In genomic region chr19:49506575-49507105, GRCh38 we compare ENCODE assay signal across 8 cellular contexts. TPM values are rescaled to one million over a fixed set of nuclear protein-coding genes. Genes with fewer than 3 reads are reported as not detected.
DNase-seq lines count a peak whose midpoint lies in the region; ATAC-seq, FAIRE-seq and TF ChIP-seq lines count a peak whose summit lies in the region.

No MANE protein-coding gene starts in this region.

- H3K4me1 ChIP-seq in endothelial cell of umbilical vein (ENCODE audit: control insufficient read depth, extremely low read depth, insufficient read depth, low read length) (peaks cover 2% of the 10 kb centered on the region), neural progenitor cell (peaks cover 6% of the 10 kb centered on the region)

- H3K4me3 ChIP-seq in endothelial cell of umbilical vein (replicated peaks in 1 of 3; ENCODE audit: insufficient read depth in 1 of 3, low read depth in 1 of 3, low read length in 3 of 3) (no peak overlapping the region), neural progenitor cell (no peak overlapping the region)

- FAIRE-seq in endothelial cell of umbilical vein (lab: Jason Lieb, UNC), result peak; percentile 69

- H3K9ac ChIP-seq in endothelial cell of umbilical vein (replicated peaks; ENCODE audit: extremely low read depth, insufficient read depth, low read length) (no peak overlapping the region), neural progenitor cell (no peak overlapping the region)

- no peak overlapping the region for H3K27ac ChIP-seq in endothelial cell of umbilical vein (ENCODE audit: insufficient read depth, low read depth, low read length)
- no peak overlapping the region for H3K27ac ChIP-seq in neural progenitor cell

- H3K27ac Mint-ChIP-seq in activated CD4-positive, alpha-beta memory T cell treated with anti-CD3 and anti-CD28 coated beads, Interleukin-2, amount 10 ng/mL, durations not matched to agents 7 days and 5 days, result no peak overlapping the region
- peak overlapping the region; percentile 35 for H3K27ac Mint-ChIP-seq in neural progenitor cell

- POLR2A ChIA-PET in activated CD4-positive, alpha-beta memory T cell treated with anti-CD3 and anti-CD28 coated beads, Interleukin-2, amount 10 ng/mL, durations not matched to agents 7 days and 5 days (lab: Charles Lee), result interaction anchor here (0.9 to 1.6 kb wide), 7 partner anchors 14 to 73 kb away, joined by 3 to 18 read pairs (median 4); partner anchors contain the start of gene NOSIP
- POLR2A ChIA-PET in endothelial cell of umbilical vein (lab: Charles Lee), result interaction anchor here (0.7 to 1.0 kb wide), 2 partner anchors 12 to 40 kb away, joined by 3 to 8 read pairs; no protein-coding TSS in a partner anchor

- no peak overlapping the region for H2AFZ ChIP-seq in endothelial cell of umbilical vein (ENCODE audit: low read depth, low read length)
- H2AFZ ChIP-seq in neural progenitor cell (replicated peaks), result no peak overlapping the region

- no peak for TF ChIP-seq POLR2A in endothelial cell of umbilical vein (IDR thresholded peaks at IDR 0.05; ENCODE audit: low read depth, low read length)

- no peaks in the 10 kb centered on the region for H3K9me3 ChIP-seq in endothelial cell of umbilical vein (replicated peaks; ENCODE audit: control insufficient read depth, insufficient read depth, low read length)
- no peaks in the 10 kb centered on the region for H3K9me3 ChIP-seq in neural progenitor cell (ENCODE audit: low read depth)

- peaks cover 17% of the 10 kb centered on the region for H3F3A ChIP-seq in neural progenitor cell (ENCODE audit: low read depth)

- no peaks in the 10 kb centered on the region for H3K27me3 Mint-ChIP-seq in activated CD4-positive, alpha-beta memory T cell treated with anti-CD3 and anti-CD28 coated beads, Interleukin-2, amount 10 ng/mL, durations not matched to agents 7 days and 5 days
- H3K27me3 Mint-ChIP-seq in neural progenitor cell (ENCODE audit: insufficient read depth, low read depth), result peaks cover 13% of the 10 kb centered on the region

- no peaks in the 10 kb centered on the region for H3K9me3 Mint-ChIP-seq in activated CD4-positive, alpha-beta memory T cell treated with anti-CD3 and anti-CD28 coated beads, Interleukin-2, amount 10 ng/mL, durations not matched to agents 7 days and 5 days
- no peaks in the 10 kb centered on the region for H3K9me3 Mint-ChIP-seq in neural progenitor cell

- no TSS peak for BruUV-seq in endothelial cell of umbilical vein (replicated peaks; lab: Mats Ljungman, UMichigan)

- CTCF ChIA-PET in activated CD4-positive, alpha-beta memory T cell treated with anti-CD3 and anti-CD28 coated beads, Interleukin-2, amount 10 ng/mL, durations not matched to agents 7 days and 5 days (lab: Charles Lee), result interaction anchor here (0.6 to 10.8 kb wide), 17 partner anchors 13 to 171 kb away, joined by 3 to 255 read pairs (median 4); partner anchors contain the start of genes PRMT1, RCN3 and RRAS
- CTCF ChIA-PET in endothelial cell of umbilical vein (lab: Charles Lee), result interaction anchor here (0.9 to 7.9 kb wide), 15 partner anchors 10 to 165 kb away, joined by 3 to 175 read pairs (median 5); partner anchors contain the start of genes RCN3 and RPS11

- H3K4me2 ChIP-seq in endothelial cell of umbilical vein (ENCODE audit: insufficient read depth, low read length) (no peak overlapping the region), neural progenitor cell (no peak overlapping the region)

- peak; percentile 85 for TF ChIP-seq CTCF in endothelial cell of umbilical vein (IDR thresholded peaks at IDR 0.05; ENCODE audit: extremely low read depth in 1 of 2, insufficient read depth in 1 of 2, low read depth in 1 of 2, low read length in 2 of 2)
- peak; percentile 93 for TF ChIP-seq CTCF in neural progenitor cell (IDR thresholded peaks at IDR 0.05)

- dilution Hi-C loops in endothelial cell of umbilical vein (cut with MboI; ENCODE audit: extremely low pct_ligation_motif_present, low sequenced_read_pairs), result no loop called here

- H3K36me3 ChIP-seq in endothelial cell of umbilical vein (ENCODE audit: control insufficient read depth in 2 of 2, extremely low read depth in 1 of 2, insufficient read depth in 2 of 2, low read length in 2 of 2) (no peaks in the 10 kb centered on the region), neural progenitor cell (no peaks in the 10 kb centered on the region)

- H3K9me1 ChIP-seq in endothelial cell of umbilical vein (replicated peaks; ENCODE audit: control insufficient read depth, extremely low read depth, insufficient read depth, low read length), result no peaks in the 10 kb centered on the region

- no peak for ATAC-seq in HG02884 (IDR thresholded peaks at IDR 0.05; ENCODE audit: unreplicated experiment)
- ATAC-seq in HG02588 (IDR thresholded peaks at IDR 0.05; ENCODE audit: unreplicated experiment), result no peak

- H4K20me1 ChIP-seq in endothelial cell of umbilical vein (replicated peaks; ENCODE audit: control insufficient read depth, extremely low read depth, insufficient read depth, low read length), result no peaks in the 10 kb centered on the region
- H4K20me1 ChIP-seq in neural progenitor cell (ENCODE audit: low read depth), result no peaks in the 10 kb centered on the region

- no peaks in the 10 kb centered on the region for H3K79me2 ChIP-seq in endothelial cell of umbilical vein (ENCODE audit: control insufficient read depth, insufficient read depth, low read length)
- no peaks in the 10 kb centered on the region for H3K79me2 ChIP-seq in neural progenitor cell (ENCODE audit: low read depth)

- H3K4me3 Mint-ChIP-seq in activated CD4-positive, alpha-beta memory T cell treated with anti-CD3 and anti-CD28 coated beads, Interleukin-2, amount 10 ng/mL, durations not matched to agents 7 days and 5 days, result no peak overlapping the region
- no peak overlapping the region for H3K4me3 Mint-ChIP-seq in neural progenitor cell

- peaks cover 33% of the 10 kb centered on the region for H3K4me1 Mint-ChIP-seq in activated CD4-positive, alpha-beta memory T cell treated with anti-CD3 and anti-CD28 coated beads, Interleukin-2, amount 10 ng/mL, durations not matched to agents 7 days and 5 days
- H3K4me1 Mint-ChIP-seq in neural progenitor cell, result peaks cover 19% of the 10 kb centered on the region

- H3K27me3 ChIP-seq in endothelial cell of umbilical vein (ENCODE audit: control insufficient read depth in 2 of 2, insufficient read depth in 2 of 2, low read length in 2 of 2), result no peaks in the 10 kb centered on the region
- no peaks in the 10 kb centered on the region for H3K27me3 ChIP-seq in neural progenitor cell

- DNase-seq in AG20443 (ENCODE audit: low spot score) (peak; percentile 66), GM19238 (ENCODE audit: insufficient read length, low spot score) (peak; percentile 66), NCI-H82 (lab: John Stamatoyannopoulos, UW) (peak; percentile 87), endothelial cell of umbilical vein (ENCODE audit: low read depth, low spot score) (peak; percentile 64), neural progenitor cell (ENCODE audit: low spot score) (peak; percentile 79)
- peak; percentile 85 for DNase-seq in activated CD4-positive, alpha-beta memory T cell treated with anti-CD3 and anti-CD28 coated beads, Interleukin-2, amount 10 ng/mL, durations not matched to agents 7 days and 5 days

- H3K36me3 Mint-ChIP-seq in activated CD4-positive, alpha-beta memory T cell treated with anti-CD3 and anti-CD28 coated beads, Interleukin-2, amount 10 ng/mL, durations not matched to agents 7 days and 5 days (ENCODE audit: low read depth), result no peaks in the 10 kb centered on the region
- no peaks in the 10 kb centered on the region for H3K36me3 Mint-ChIP-seq in neural progenitor cell

- intact Hi-C loops in endothelial cell of umbilical vein (cut with micrococcal nuclease), result no loop called here

RNA-seq across cellular contexts. Expression of gene FCGRT, which starts 5.8 kb away (rescaled TPM):
- 10 to 100 TPM; 10.2 to 11.1 TPM for total RNA-seq in activated CD4-positive, alpha-beta memory T cell treated with anti-CD3 and anti-CD28 coated beads, Interleukin-2, amount 10 ng/mL, durations not matched to agents 7 days and 5 days
- 98.2 and 134 TPM in 2 replicates for total RNA-seq in endothelial cell of umbilical vein
- 197 and 215 TPM in 2 replicates for polyA plus RNA-seq in endothelial cell of umbilical vein
- polyA plus RNA-seq in endothelial cell of umbilical vein (2011; cell fraction: cytosol; rRNA removed), result 103 and 152 TPM in 2 replicates
- 205 and 270 TPM in 2 replicates for polyA plus RNA-seq in endothelial cell of umbilical vein (2011; cell fraction: nucleus; rRNA removed)
- 107 and 161 TPM in 2 replicates for polyA plus RNA-seq in endothelial cell of umbilical vein (2012)
- 82.9 and 90.9 TPM in 2 replicates for polyA minus RNA-seq in endothelial cell of umbilical vein
- not detected for polyA minus RNA-seq in endothelial cell of umbilical vein (2011; cell fraction: cytosol; rRNA and poly(A)+ RNA removed)
- 20.5 and 29.6 TPM in 2 replicates for polyA minus RNA-seq in endothelial cell of umbilical vein (2011; cell fraction: nucleus; rRNA and poly(A)+ RNA removed)
- 10.0 and 30.8 TPM in 2 replicates for total RNA-seq in neural progenitor cell (ENCODE audit: low replicate concordance)

RNA-seq across cellular contexts. Expression of gene RPS11, which starts 10.4 kb away (rescaled TPM):
- total RNA-seq in activated CD4-positive, alpha-beta memory T cell treated with anti-CD3 and anti-CD28 coated beads, Interleukin-2, amount 10 ng/mL, durations not matched to agents 7 days and 5 days, result 1,000 to 10,000 TPM; 2,194 to 2,385 TPM
- total RNA-seq in endothelial cell of umbilical vein (1,764 and 1,843 TPM in 2 replicates), neural progenitor cell (ENCODE audit: low replicate concordance) (5,448 and 6,772 TPM in 2 replicates)
- 4,411 and 4,760 TPM in 2 replicates for polyA plus RNA-seq in endothelial cell of umbilical vein
- polyA plus RNA-seq in endothelial cell of umbilical vein (2011; cell fraction: cytosol; rRNA removed), result 6,177 and 6,852 TPM in 2 replicates
- 1,925 and 2,062 TPM in 2 replicates for polyA plus RNA-seq in endothelial cell of umbilical vein (2011; cell fraction: nucleus; rRNA removed)
- 2,412 and 4,545 TPM in 2 replicates for polyA plus RNA-seq in endothelial cell of umbilical vein (2012)
- polyA minus RNA-seq in endothelial cell of umbilical vein, result 1,208 and 1,339 TPM in 2 replicates
- 679 TPM for polyA minus RNA-seq in endothelial cell of umbilical vein (2011; cell fraction: cytosol; rRNA and poly(A)+ RNA removed)
- 152 and 167 TPM in 2 replicates for polyA minus RNA-seq in endothelial cell of umbilical vein (2011; cell fraction: nucleus; rRNA and poly(A)+ RNA removed)

RNA-seq across cellular contexts. Expression of gene RPL13A, which starts 19.2 kb away (rescaled TPM):
- total RNA-seq in activated CD4-positive, alpha-beta memory T cell treated with anti-CD3 and anti-CD28 coated beads, Interleukin-2, amount 10 ng/mL, durations not matched to agents 7 days and 5 days, result 1,000 to 10,000 TPM; 2,417 to 2,463 TPM
- 2,291 and 2,318 TPM in 2 replicates for total RNA-seq in endothelial cell of umbilical vein
- 4,148 and 5,694 TPM in 2 replicates for polyA plus RNA-seq in endothelial cell of umbilical vein
- polyA plus RNA-seq in endothelial cell of umbilical vein (2011; cell fraction: cytosol; rRNA removed), result 3,373 and 4,362 TPM in 2 replicates
- polyA plus RNA-seq in endothelial cell of umbilical vein (2011; cell fraction: nucleus; rRNA removed), result 1,170 and 1,607 TPM in 2 replicates
- 2,404 and 6,049 TPM in 2 replicates for polyA plus RNA-seq in endothelial cell of umbilical vein (2012)
- polyA minus RNA-seq in endothelial cell of umbilical vein, result 1,194 and 1,533 TPM in 2 replicates
- 1,164 TPM for polyA minus RNA-seq in endothelial cell of umbilical vein (2011; cell fraction: cytosol; rRNA and poly(A)+ RNA removed)
- 517 and 743 TPM in 2 replicates for polyA minus RNA-seq in endothelial cell of umbilical vein (2011; cell fraction: nucleus; rRNA and poly(A)+ RNA removed)
- 2,053 and 3,348 TPM in 2 replicates for total RNA-seq in neural progenitor cell (ENCODE audit: low replicate concordance)

RNA-seq across cellular contexts. Expression of gene RCN3, which starts 21.2 kb away (rescaled TPM):
- 1 to 10 TPM; 1.8 to 2.0 TPM for total RNA-seq in activated CD4-positive, alpha-beta memory T cell treated with anti-CD3 and anti-CD28 coated beads, Interleukin-2, amount 10 ng/mL, durations not matched to agents 7 days and 5 days
- total RNA-seq in endothelial cell of umbilical vein (94.4 and 96.1 TPM in 2 replicates), neural progenitor cell (ENCODE audit: low replicate concordance) (4.2 and 4.5 TPM in 2 replicates)
- polyA plus RNA-seq in endothelial cell of umbilical vein, result 52.7 and 68.3 TPM in 2 replicates
- 33.7 and 37.1 TPM in 2 replicates for polyA plus RNA-seq in endothelial cell of umbilical vein (2011; cell fraction: cytosol; rRNA removed)
- polyA plus RNA-seq in endothelial cell of umbilical vein (2011; cell fraction: nucleus; rRNA removed), result 27.1 and 34.4 TPM in 2 replicates
- polyA plus RNA-seq in endothelial cell of umbilical vein (2012), result 73.5 and 116 TPM in 2 replicates
- polyA minus RNA-seq in endothelial cell of umbilical vein, result 18.1 and 19.8 TPM in 2 replicates
- not detected for polyA minus RNA-seq in endothelial cell of umbilical vein (2011; cell fraction: cytosol; rRNA and poly(A)+ RNA removed)
- polyA minus RNA-seq in endothelial cell of umbilical vein (2011; cell fraction: nucleus; rRNA and poly(A)+ RNA removed), result 5.0 and 17.0 TPM in 2 replicates

RNA-seq across cellular contexts. Expression of gene FLT3LG, which starts 32.6 kb away (rescaled TPM):
- total RNA-seq in activated CD4-positive, alpha-beta memory T cell treated with anti-CD3 and anti-CD28 coated beads, Interleukin-2, amount 10 ng/mL, durations not matched to agents 7 days and 5 days, result 100 to 1,000 TPM; 187 to 197 TPM
- total RNA-seq in endothelial cell of umbilical vein (4.7 and 5.7 TPM in 2 replicates), neural progenitor cell (ENCODE audit: low replicate concordance) (0.24 and 0.96 TPM in 2 replicates)
- 5.0 and 5.6 TPM in 2 replicates for polyA plus RNA-seq in endothelial cell of umbilical vein
- 2.2 and 2.6 TPM in 2 replicates for polyA plus RNA-seq in endothelial cell of umbilical vein (2011; cell fraction: cytosol; rRNA removed)
- polyA plus RNA-seq in endothelial cell of umbilical vein (2011; cell fraction: nucleus; rRNA removed), result 2.2 and 3.5 TPM in 2 replicates
- polyA plus RNA-seq in endothelial cell of umbilical vein (2012), result 3.8 and 5.3 TPM in 2 replicates
- 0.53 and 1.4 TPM in 2 replicates for polyA minus RNA-seq in endothelial cell of umbilical vein
- 4.4 TPM for polyA minus RNA-seq in endothelial cell of umbilical vein (2011; cell fraction: cytosol; rRNA and poly(A)+ RNA removed)
- 0.67 and 1.9 TPM in 2 replicates for polyA minus RNA-seq in endothelial cell of umbilical vein (2011; cell fraction: nucleus; rRNA and poly(A)+ RNA removed)
